Comparison of ENCODE assay signal across 1 cellular context in genomic region chr11:126334665-126335462, GRCh38.
TF ChIP-seq lines count a peak whose summit lies in the region.

No MANE protein-coding gene starts in this region.

TF ChIP-seq in H1, 55 proteins besides CTCF, POLR2A, EP300 and RAD21:
- TF ChIP-seq CHD1 (IDR thresholded peaks at IDR 0.05; ENCODE audit: low read depth, low read length) = no peak
- no peak for TF ChIP-seq HDAC2 (IDR thresholded peaks at IDR 0.05; ENCODE audit: borderline replicate concordance in 1 of 2, low read depth in 2 of 2, low read length in 2 of 2)
- TF ChIP-seq RBBP5 (IDR thresholded peaks at IDR 0.05; ENCODE audit: borderline replicate concordance, low read depth, low read length) = no peak
- no peak for TF ChIP-seq HDAC6 (IDR thresholded peaks at IDR 0.05; ENCODE audit: low read depth, low read length)
- no peak for TF ChIP-seq SIRT6 (IDR thresholded peaks at IDR 0.05; ENCODE audit: low read length)
- no peak for TF ChIP-seq GTF2F1 (IDR thresholded peaks at IDR 0.05; ENCODE audit: borderline replicate concordance, low read depth, low read length)
- TF ChIP-seq CHD2 (IDR thresholded peaks at IDR 0.05; ENCODE audit: low read length) = no peak
- no peak for TF ChIP-seq MAX (IDR thresholded peaks at IDR 0.05)
- TF ChIP-seq NANOG (IDR thresholded peaks at IDR 0.05; ENCODE audit: insufficient read depth, low read depth, low read length, poor library complexity, severe bottlenecking) = no peak
